Comparison of ENCODE assay signal across 16 cellular contexts in the genomic region with DNA sequence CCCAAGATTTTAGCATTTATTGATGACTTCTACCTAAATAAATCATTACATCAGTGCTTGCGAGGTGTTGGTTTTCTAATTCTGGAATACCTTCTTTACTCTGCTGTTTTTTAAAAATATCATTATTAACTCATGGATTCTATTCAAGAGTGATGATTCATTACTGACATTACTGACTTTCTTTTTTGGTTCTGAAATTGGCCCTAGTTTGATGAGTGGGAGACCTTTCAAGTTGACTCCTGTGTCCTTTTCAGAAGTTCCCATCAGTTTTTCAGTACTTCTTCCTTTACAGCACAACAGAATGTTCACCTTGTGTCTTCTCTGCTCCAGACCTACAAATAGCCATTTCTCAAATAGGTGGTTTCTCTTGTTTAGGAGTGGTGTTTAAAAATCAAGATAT.
DNase-seq lines count a peak whose midpoint lies in the region; ATAC-seq, FAIRE-seq and TF ChIP-seq lines count a peak whose summit lies in the region.
"Had no signal": no experiment of that assay in that cellular context is flagged by ENCODE, and none has a peak within 500 bp of the region (broad histone marks: within the 10 kb centered on the region; RNA-seq: fewer than 3 reads in every experiment).

No MANE protein-coding gene starts in this region.

- intact Hi-C loops in GM12878 (cut with micrococcal nuclease; ENCODE audit: unreplicated experiment), result no loop called here

- H3K9ac ChIP-seq in GM12878 (ENCODE audit: control insufficient read depth, insufficient read depth, low read length), result no peak overlapping the region
- H3K9ac ChIP-seq: KMS-11 had no signal

- SMC1A ChIA-PET in GM12878 (lab: Charles Lee; ENCODE audit: uncharacterized antibody, unreplicated experiment), result no interaction called here

- 0% methylated on average over 1 of the region's 1 CpG for WGBS in GM12878 (ENCODE audit: insufficient coverage, insufficient replicate concordance, low lambda C conversion rate, missing lambda C conversion rate)

- no peaks in the 10 kb centered on the region for H3K36me3 ChIP-seq in GM12878 (ENCODE audit: control insufficient read depth in 2 of 2, insufficient read depth in 2 of 2, low read length in 1 of 2)
- H3K36me3 ChIP-seq: adrenal gland, WERI-Rb-1 had no signal

- no peak for FAIRE-seq in GM12878 (lab: Jason Lieb, UNC)

- in situ Hi-C loops in GM12878 (cut with MboI), result no loop called here

- H3K4me2 ChIP-seq in GM12878 (ENCODE audit: control insufficient read depth, insufficient read depth), result no peak overlapping the region
- H3K4me2 ChIP-seq: KMS-11 had no signal

- no peaks in the 10 kb centered on the region for H3K9me3 ChIP-seq in GM12878 (replicated peaks; ENCODE audit: control insufficient read depth, insufficient read depth, low read length)
- H3K9me3 ChIP-seq: adrenal gland, Peyer's patch had no signal

- TF ChIP-seq RAD21 in GM12878 (IDR thresholded peaks at IDR 0.05; ENCODE audit: insufficient read depth, low read depth, low read length), result no peak

- no peaks in the 10 kb centered on the region for H3K4me1 ChIP-seq in GM12878 (ENCODE audit: control insufficient read depth, insufficient read depth, low read length)
- H3K4me1 ChIP-seq: Peyer's patch had no signal

- CTCF ChIA-PET in GM12878 (lab: Yijun Ruan, JAX), result no interaction called here

- peak; percentile 52 for ATAC-seq in GM18508 (IDR thresholded peaks at IDR 0.05; ENCODE audit: insufficient read depth, unreplicated experiment)
- ATAC-seq in GM21367 (IDR thresholded peaks at IDR 0.05; ENCODE audit: unreplicated experiment), result peak; percentile 58
- ATAC-seq in HG02938 (IDR thresholded peaks at IDR 0.05; ENCODE audit: unreplicated experiment), result peak; percentile 74
- no peak for ATAC-seq in GM12878
- ATAC-seq in GM19395 (IDR thresholded peaks at IDR 0.05; ENCODE audit: unreplicated experiment), result no peak
- no peak for ATAC-seq in GM21737 (IDR thresholded peaks at IDR 0.05; ENCODE audit: unreplicated experiment)
- ATAC-seq: activated CD8-positive, alpha-beta memory T cell treated with anti-CD3 and anti-CD28 coated beads, Interleukin-2, amount 10 ng/mL, durations not matched to agents 7 days and 5 days had no signal

- no peak overlapping the region for H2AFZ ChIP-seq in GM12878 (ENCODE audit: control insufficient read depth, low read depth, low read length)

- TF ChIP-seq CTCF in GM12878 (IDR thresholded peaks at IDR 0.05 in 2 of 3, conservative IDR thresholded peaks at IDR 0.05 in 1 of 3; ENCODE audit: control insufficient read depth in 2 of 3, extremely low read depth in 1 of 3, insufficient read depth in 1 of 3, low read depth in 3 of 3, low read length in 3 of 3), result no peak

- BruUV-seq in GM12878 (replicated peaks; lab: Mats Ljungman, UMichigan), result no TSS peak

- no peak overlapping the region for H3K4me3 ChIP-seq in GM12878
- H3K4me3 ChIP-seq: adrenal gland, Peyer's patch had no signal

- H3K27ac ChIP-seq in GM12878 (ENCODE audit: control insufficient read depth, insufficient read depth), result no peak overlapping the region
- H3K27ac ChIP-seq: adrenal gland, KMS-11, Peyer's patch, WERI-Rb-1 had no signal

- H4K20me1 ChIP-seq in GM12878 (ENCODE audit: control insufficient read depth, insufficient read depth), result no peaks in the 10 kb centered on the region

- POLR2A ChIA-PET in GM12878 (lab: Charles Lee), result no interaction called here

- TF ChIP-seq EP300 in GM12878 (IDR thresholded peaks at IDR 0.05; ENCODE audit: borderline replicate concordance in 1 of 2, control insufficient read depth in 1 of 2, low read depth in 2 of 2, low read length in 2 of 2), result no peak

- no peaks in the 10 kb centered on the region for H3K27me3 ChIP-seq in GM12878 (replicated peaks in 1 of 2; ENCODE audit: control insufficient read depth in 2 of 2, insufficient read depth in 2 of 2, low read length in 1 of 2)
- H3K27me3 ChIP-seq: adrenal gland, Peyer's patch had no signal

- TF ChIP-seq POLR2A in GM12878 (IDR thresholded peaks at IDR 0.05; ENCODE audit: low read depth, low read length), result no peak

- RAD21 ChIA-PET in GM12878 (lab: Charles Lee; ENCODE audit: unreplicated experiment), result no interaction called here

- H3K79me2 ChIP-seq in GM12878 (ENCODE audit: control insufficient read depth, insufficient read depth, low read length), result no peaks in the 10 kb centered on the region

- DNase-seq in GM12878 (ENCODE audit: low read depth, low spot score), result no peak
- DNase-seq in HCEC 1CT, result no peak
- DNase-seq: activated CD8-positive, alpha-beta memory T cell treated with anti-CD3 and anti-CD28 coated beads, Interleukin-2, amount 10 ng/mL, durations not matched to agents 7 days and 5 days; adrenal gland; C1 segment of cervical spinal cord; NCI-H1105; NCI-H774; Peyer's patch; substantia nigra; WERI-Rb-1 had no signal

TF ChIP-seq in GM12878, 131 proteins besides CTCF, POLR2A, EP300 and RAD21:
- TF ChIP-seq EED (IDR thresholded peaks at IDR 0.05; ENCODE audit: low read depth), result peak; percentile 53; the same call in 1 of the 2 replicates
- 0 out of 2 replicates have a peak, but pooled peaks have one; percentile 29 for TF ChIP-seq CBFB (IDR thresholded peaks at IDR 0.05; ENCODE audit: low read depth)
- peak; percentile 68 for TF ChIP-seq CREM (IDR thresholded peaks at IDR 0.05; ENCODE audit: low read depth)
- TF ChIP-seq ZBED1 (IDR thresholded peaks at IDR 0.05; ENCODE audit: borderline replicate concordance), result peak; percentile 60; the same call in 1 of the 2 replicates
- TF ChIP-seq MYB (IDR thresholded peaks at IDR 0.05; ENCODE audit: borderline replicate concordance, low read depth, low read length), result no peak
- peak; percentile 89 for TF ChIP-seq MEF2A (IDR thresholded peaks at IDR 0.05; ENCODE audit: insufficient read depth, low read depth, low read length)
- peak; percentile 76; the same call in 1 of the 2 replicates for TF ChIP-seq FOXM1 (IDR thresholded peaks at IDR 0.05; ENCODE audit: low read depth, low read length)
- no peak for TF ChIP-seq HDAC6 (IDR thresholded peaks at IDR 0.05; ENCODE audit: unreplicated experiment)
- peak; percentile 93 for TF ChIP-seq JUNB (IDR thresholded peaks at IDR 0.05)
- TF ChIP-seq CEBPB (IDR thresholded peaks at IDR 0.05; ENCODE audit: borderline replicate concordance in 1 of 2, low read depth in 2 of 2, low read length in 2 of 2), result 0 out of 4 replicates have a peak, but pooled peaks of 1 of the 2 experiments have one; percentile 49
- TF ChIP-seq GABPA (IDR thresholded peaks at IDR 0.05; ENCODE audit: low read depth), result peak; percentile 62; the same call in 1 of the 2 replicates
- peak; percentile 91; the same call in 1 of the 2 replicates for TF ChIP-seq NFIC (IDR thresholded peaks at IDR 0.05; ENCODE audit: low read depth, low read length)
- TF ChIP-seq, protein P1, sequence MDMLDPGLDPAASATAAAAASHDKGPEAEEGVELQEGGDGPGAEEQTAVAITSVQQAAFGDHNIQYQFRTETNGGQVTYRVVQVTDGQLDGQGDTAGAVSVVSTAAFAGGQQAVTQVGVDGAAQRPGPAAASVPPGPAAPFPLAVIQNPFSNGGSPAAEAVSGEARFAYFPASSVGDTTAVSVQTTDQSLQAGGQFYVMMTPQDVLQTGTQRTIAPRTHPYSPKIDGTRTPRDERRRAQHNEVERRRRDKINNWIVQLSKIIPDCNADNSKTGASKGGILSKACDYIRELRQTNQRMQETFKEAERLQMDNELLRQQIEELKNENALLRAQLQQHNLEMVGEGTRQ (IDR thresholded peaks at IDR 0.05; ENCODE audit: borderline replicate concordance, low read depth, low read length), result no peak
- TF ChIP-seq, protein P2, sequence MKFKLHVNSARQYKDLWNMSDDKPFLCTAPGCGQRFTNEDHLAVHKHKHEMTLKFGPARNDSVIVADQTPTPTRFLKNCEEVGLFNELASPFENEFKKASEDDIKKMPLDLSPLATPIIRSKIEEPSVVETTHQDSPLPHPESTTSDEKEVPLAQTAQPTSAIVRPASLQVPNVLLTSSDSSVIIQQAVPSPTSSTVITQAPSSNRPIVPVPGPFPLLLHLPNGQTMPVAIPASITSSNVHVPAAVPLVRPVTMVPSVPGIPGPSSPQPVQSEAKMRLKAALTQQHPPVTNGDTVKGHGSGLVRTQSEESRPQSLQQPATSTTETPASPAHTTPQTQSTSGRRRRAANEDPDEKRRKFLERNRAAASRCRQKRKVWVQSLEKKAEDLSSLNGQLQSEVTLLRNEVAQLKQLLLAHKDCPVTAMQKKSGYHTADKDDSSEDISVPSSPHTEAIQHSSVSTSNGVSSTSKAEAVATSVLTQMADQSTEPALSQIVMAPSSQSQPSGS (IDR thresholded peaks at IDR 0.05; ENCODE audit: low read length), result peak; percentile 74
- TF ChIP-seq ESRRA (IDR thresholded peaks at IDR 0.05; ENCODE audit: low read length), result no peak
- TF ChIP-seq RUNX3 (IDR thresholded peaks at IDR 0.05; ENCODE audit: low read length), result peak; percentile 53; the same call in 1 of the 2 replicates
- peak; percentile 45; the same call in 1 of the 2 replicates for TF ChIP-seq TCF7 (IDR thresholded peaks at IDR 0.05; ENCODE audit: borderline replicate concordance)

Comparison
In these comparisons a context has a peak if more than half of its experiments do, and no peak if none do; other contexts are left out.
1. ATAC-seq: peak in GM18508 (single experiment), GM21367 (single experiment) and HG02938 (single experiment); none in GM12878 (single experiment), GM19395 (single experiment) and GM21737 (single experiment).